In genomic region chr3:191246034-191246433, GRCh38 we compare ENCODE assay signal across 1 cellular context.
TF ChIP-seq lines count a peak whose summit lies in the region.

No MANE protein-coding gene starts in this region.

TF ChIP-seq in GM12878, 131 proteins besides CTCF, POLR2A, EP300 and RAD21 (continued from another document):
- TF ChIP-seq RELB (IDR thresholded peaks at IDR 0.05; ENCODE audit: low read depth) (peak; percentile 72), USF1 (IDR thresholded peaks at IDR 0.05; ENCODE audit: borderline replicate concordance, extremely low read length, insufficient read depth, low read depth, low read length) (peak; percentile 9), EED (IDR thresholded peaks at IDR 0.05; ENCODE audit: low read depth) (peak; percentile 69), NBN (IDR thresholded peaks at IDR 0.05) (peak; percentile 57; the same call in 1 of the 2 replicates), JUNB (IDR thresholded peaks at IDR 0.05) (peak; percentile 25; the same call in 1 of the 2 replicates), ZNF384 (IDR thresholded peaks at IDR 0.05; ENCODE audit: borderline replicate concordance, low read depth, low read length) (0 out of 2 replicates have a peak, but pooled peaks have one; percentile 29), SKIL (IDR thresholded peaks at IDR 0.05; ENCODE audit: low read depth, poor library complexity, severe bottlenecking) (peak; percentile 68), ZNF217 (IDR thresholded peaks at IDR 0.05) (peak; percentile 70), MEF2A (IDR thresholded peaks at IDR 0.05; ENCODE audit: insufficient read depth, low read depth, low read length) (0 out of 2 replicates have a peak, but pooled peaks have one; percentile 39), IKZF1 (conservative IDR thresholded peaks at IDR 0.05) (peak; percentile 89), ETV6 (conservative IDR thresholded peaks at IDR 0.05 in 1 of 2, IDR thresholded peaks at IDR 0.05 in 1 of 2; ENCODE audit: borderline replicate concordance in 1 of 2, low read depth in 1 of 2) (peak in 1 of 2 experiments; percentile 92; a peak in 2 of 4 replicates), ZNF24 (IDR thresholded peaks at IDR 0.05) (0 out of 2 replicates have a peak, but pooled peaks have one; percentile 14)
